23 cellular contexts compared by ENCODE assay signal in the genomic region with DNA sequence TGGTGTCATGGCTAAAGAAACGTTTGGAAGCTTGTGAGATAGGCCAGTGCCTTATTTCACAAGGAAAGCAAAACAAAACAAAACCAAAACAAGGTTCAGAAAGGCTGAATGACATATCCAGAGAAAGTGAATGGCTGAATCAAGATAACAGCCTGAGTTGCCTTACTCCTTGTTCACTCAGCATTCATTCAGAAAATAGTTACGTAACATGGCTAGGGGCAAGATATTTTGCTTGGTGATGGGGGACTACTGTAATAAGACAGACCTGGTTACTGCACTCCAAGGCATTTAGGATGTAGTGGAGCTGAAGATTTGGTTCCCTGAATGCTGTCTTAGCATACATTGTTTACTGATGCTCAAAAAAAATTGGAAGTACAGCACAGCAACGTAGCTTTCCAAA. TPM values are rescaled to one million over a fixed set of nuclear protein-coding genes. Genes with fewer than 3 reads are reported as not detected.
A peak's percentile ranks its signal among the peaks of the same experiment; 100 is the strongest.
DNase-seq lines count a peak whose midpoint lies in the region; ATAC-seq, FAIRE-seq and TF ChIP-seq lines count a peak whose summit lies in the region.
"Had no signal": no experiment of that assay in that cellular context is flagged by ENCODE, and none has a peak within 500 bp of the region (broad histone marks: within the 10 kb centered on the region; RNA-seq: fewer than 3 reads in every experiment).

No MANE protein-coding gene starts in this region.

- peak overlapping the region; percentile 39; the same call in 1 of the 2 replicates for H3K27ac Mint-ChIP-seq in HFFc6
- peak overlapping the region in 2 of 3 experiments; percentile 86 to 87 for H3K27ac Mint-ChIP-seq in nephron
- H3K27ac Mint-ChIP-seq in activated T-helper 17 cell treated with anti-CD3 and anti-CD28 coated beads, Interleukin-2, amount 50 U/mL, for 72 hours = no peak overlapping the region
- H3K27ac Mint-ChIP-seq: B cell, CD14-positive monocyte had no signal

- H3K27me3 Mint-ChIP-seq in HFFc6 (ENCODE audit: insufficient read depth) (no peaks in the 10 kb centered on the region), nephron (ENCODE audit: low read depth) (no peaks in the 10 kb centered on the region)
- H3K27me3 Mint-ChIP-seq in activated T-helper 17 cell treated with anti-CD3 and anti-CD28 coated beads, Interleukin-2, amount 50 U/mL, for 72 hours = peaks cover 33% of the 10 kb centered on the region

- H3K36me3 Mint-ChIP-seq in HFFc6 (ENCODE audit: low read depth) = peaks cover 15% of the 10 kb centered on the region
- H3K36me3 Mint-ChIP-seq in nephron (ENCODE audit: low read depth) = no peaks in the 10 kb centered on the region
- no peaks in the 10 kb centered on the region for H3K36me3 Mint-ChIP-seq in activated T-helper 17 cell treated with anti-CD3 and anti-CD28 coated beads, Interleukin-2, amount 50 U/mL, for 72 hours (ENCODE audit: low read depth)
- H3K36me3 Mint-ChIP-seq: CD14-positive monocyte had no signal

- H3K36me3 ChIP-seq in bronchial epithelial cell (ENCODE audit: control insufficient read depth, insufficient read depth, low read length) = no peaks in the 10 kb centered on the region
- H3K36me3 ChIP-seq: SJSA1 had no signal

- no peaks in the 10 kb centered on the region for H3K27me3 ChIP-seq in bronchial epithelial cell (ENCODE audit: control insufficient read depth, insufficient read depth, low read length)
- H3K27me3 ChIP-seq: SJSA1 had no signal

- no peak for DNase-seq in HFFc6
- peak; percentile 58 for DNase-seq in NCI-H226
- peak; percentile 26 for DNase-seq in bronchial epithelial cell (ENCODE audit: low read depth)
- no peak for DNase-seq in T1000 (lab: John Stamatoyannopoulos, UW)
- DNase-seq in activated gamma-delta T cell treated with Interleukin-2 at 50 U/mL for 16 hours = no peak
- DNase-seq: DMS53, EL, GF-D8, KBM-7, NCI-H1092 treated with DMSO at 0.1 percent for 48 hours, NCI-H1436 treated with DMSO at 0.1 percent for 48 hours, NCI-H1930, NCI-H510A, NCI-H748 treated with DMSO at 0.1 percent for 48 hours had no signal

- H3K9me3 Mint-ChIP-seq in HFFc6 = no peaks in the 10 kb centered on the region
- no peaks in the 10 kb centered on the region for H3K9me3 Mint-ChIP-seq in nephron
- no peaks in the 10 kb centered on the region for H3K9me3 Mint-ChIP-seq in activated T-helper 17 cell treated with anti-CD3 and anti-CD28 coated beads, Interleukin-2, amount 50 U/mL, for 72 hours

- TF ChIP-seq CTCF in HFFc6 (IDR thresholded peaks at IDR 0.05) (no peak), bronchial epithelial cell (IDR thresholded peaks at IDR 0.05; ENCODE audit: insufficient read depth, low read length, severe bottlenecking) (no peak), nephron (IDR thresholded peaks at IDR 0.05; ENCODE audit: unreplicated experiment in 3 of 3) (no peak)

- no peak overlapping the region for H3K4me3 ChIP-seq in bronchial epithelial cell (ENCODE audit: low read depth, low read length)
- H3K4me3 ChIP-seq: A549, SJSA1 had no signal

- H3K4me1 Mint-ChIP-seq in HFFc6 (ENCODE audit: low read depth) = peaks cover 13% of the 10 kb centered on the region
- H3K4me1 Mint-ChIP-seq in nephron = peaks cover 84% of the 10 kb centered on the region
- H3K4me1 Mint-ChIP-seq in activated T-helper 17 cell treated with anti-CD3 and anti-CD28 coated beads, Interleukin-2, amount 50 U/mL, for 72 hours = no peaks in the 10 kb centered on the region
- H3K4me1 Mint-ChIP-seq: B cell, CD14-positive monocyte had no signal

- no peak for FAIRE-seq in bronchial epithelial cell (lab: Jason Lieb, UNC)
- FAIRE-seq: A549 had no signal

- no peak for ATAC-seq in HG03354 (IDR thresholded peaks at IDR 0.05; ENCODE audit: poor library complexity, severe bottlenecking, unreplicated experiment)
- ATAC-seq in activated T-helper 17 cell treated with anti-CD3 and anti-CD28 coated beads, Interleukin-2, amount 50 U/mL, for 72 hours (replicated peaks) = no peak
- ATAC-seq: A549, Panc1 had no signal

- H3K4me3 Mint-ChIP-seq in HFFc6 (no peak overlapping the region), nephron (peak overlapping the region in 1 of 3 experiments; percentile 69)
- H3K4me3 Mint-ChIP-seq in activated T-helper 17 cell treated with anti-CD3 and anti-CD28 coated beads, Interleukin-2, amount 50 U/mL, for 72 hours = no peak overlapping the region
- H3K4me3 Mint-ChIP-seq: B cell, CD14-positive monocyte had no signal

RNA-seq across cellular contexts. Expression of gene C11orf91, which starts 47.7 kb away (rescaled TPM):
- under 1 TPM in 4 of 6 experiments, not detected in 2; 0.59 to 0.65 (median 0.60) TPM for total RNA-seq in HFFc6 (2021; fragmentation: NEBNext Ultra II Directional; extraction: Animal tissue kit (Norgen Biotek cat#: 25700))
- not detected in 2 replicates for total RNA-seq in bronchial epithelial cell
- total RNA-seq in activated T-helper 17 cell treated with anti-CD3 and anti-CD28 coated beads, Interleukin-2, amount 50 U/mL, for 72 hours = not detected
- total RNA-seq: B cell, H4, SJSA1 had no signal

Comparison
In these comparisons a context has a peak if more than half of its experiments do, and no peak if none do; other contexts are left out.
1. DNase-seq: peak in NCI-H226 (single experiment) and bronchial epithelial cell (single experiment); none in HFFc6 (single experiment), T1000 (single experiment) and activated gamma-delta T cell treated with Interleukin-2 at 50 U/mL for 16 hours (single experiment).